8 cellular contexts compared by ENCODE assay signal in genomic region chr16:4613636-4614570, GRCh38. TPM values are rescaled to one million over a fixed set of nuclear protein-coding genes. Genes with fewer than 3 reads are reported as not detected.
A peak's percentile ranks its signal among the peaks of the same experiment; 100 is the strongest.
DNase-seq lines count a peak whose midpoint lies in the region; TF ChIP-seq lines count a peak whose summit lies in the region.

No MANE protein-coding gene starts in this region.

- POLR2A ChIA-PET in RWPE1 (lab: Yijun Ruan, JAX; ENCODE audit: low non-redundant PET): no interaction called here

- CTCF ChIA-PET in RWPE1 (lab: Yijun Ruan, JAX): interaction anchor here (0.6 to 1.5 kb wide), 3 partner anchors 10 to 68 kb away, joined by 3 to 4 read pairs (median 3); partner anchors contain the start of gene MGRN1

- H3K36me3 Mint-ChIP-seq in brain: no peaks in the 10 kb centered on the region

- H3K4me3 Mint-ChIP-seq in brain: peak overlapping the region; percentile 79 to 88 (median 80)

- H3K27ac ChIP-seq in RWPE1: peak overlapping the region; percentile 91

- H3K27me3 Mint-ChIP-seq in brain: peaks cover 4% of the 10 kb centered on the region

- H3K4me1 Mint-ChIP-seq in brain: peaks cover 50% of the 10 kb centered on the region

- peak overlapping the region in 2 of 5 experiments; percentile 30 to 56 for H3K27ac Mint-ChIP-seq in brain

- TF ChIP-seq CTCF in RWPE1 (conservative IDR thresholded peaks at IDR 0.05; ENCODE audit: low read depth): no peak
- TF ChIP-seq CTCF in brain (conservative IDR thresholded peaks at IDR 0.05): no peak

- H3K9me3 Mint-ChIP-seq in brain: no peaks in the 10 kb centered on the region

- DNase-seq in NCI-H748 (lab: John Stamatoyannopoulos, UW; ENCODE audit: unreplicated experiment): peak; percentile 51
- no peak for DNase-seq in NCI-H748 treated with DMSO at 0.1 percent for 48 hours (lab: John Stamatoyannopoulos, UW)
- DNase-seq in RWPE1 (ENCODE audit: low spot score): no peak
- DNase-seq in kidney tubule cell (ENCODE audit: low spot score): peak; percentile 46
- DNase-seq in stimulated activated CD8-positive, alpha-beta memory T cell treated with anti-CD3 and anti-CD28 coated beads, Interleukin-15, amount 100 ng/mL, for 24 hours (ENCODE audit: low read depth): peak; percentile 25
- no peak for DNase-seq in HuH-7.5 (ENCODE audit: low spot score)
- no peak for DNase-seq in NCI-H187 (lab: John Stamatoyannopoulos, UW)

RNA-seq across cellular contexts. Expression of gene UBALD1, which starts 0.8 kb away (rescaled TPM):
- 50.5 TPM for polyA plus RNA-seq in brain (ENCODE audit: insufficient read depth, low read depth, low replicate concordance)

RNA-seq across cellular contexts. Expression of gene MGRN1, which starts 10.7 kb away (rescaled TPM):
- 63.1 TPM for polyA plus RNA-seq in brain (ENCODE audit: insufficient read depth, low read depth, low replicate concordance)

RNA-seq across cellular contexts. Expression of gene C16orf96, which starts 57.8 kb away (rescaled TPM):
- 0.90 TPM for polyA plus RNA-seq in brain (ENCODE audit: insufficient read depth, low read depth, low replicate concordance)

Comparison
In these comparisons a context has a peak if more than half of its experiments do, and no peak if none do; other contexts are left out.
1. DNase-seq: peak in NCI-H748 (single experiment), kidney tubule cell (single experiment) and stimulated activated CD8-positive, alpha-beta memory T cell treated with anti-CD3 and anti-CD28 coated beads, Interleukin-15, amount 100 ng/mL, for 24 hours (single experiment); none in NCI-H748 treated with DMSO at 0.1 percent for 48 hours (single experiment), RWPE1 (single experiment), HuH-7.5 (single experiment) and NCI-H187 (0 of 2).